11 cellular contexts compared by ENCODE assay signal in genomic region chr2:185279999-185280398, GRCh38.
DNase-seq lines count a peak whose midpoint lies in the region; ATAC-seq, FAIRE-seq and TF ChIP-seq lines count a peak whose summit lies in the region.
"Had no signal": no experiment of that assay in that cellular context is flagged by ENCODE, and none has a peak within 500 bp of the region (broad histone marks: within the 10 kb centered on the region; RNA-seq: fewer than 3 reads in every experiment).

No MANE protein-coding gene starts in this region.

- POLR2A ChIA-PET in HepG2 (lab: Yijun Ruan, JAX), result no interaction called here

- H3K9ac ChIP-seq in adipocyte (ENCODE audit: low read length) (no peak overlapping the region), HepG2 (ENCODE audit: insufficient read depth, low read depth, low read length) (no peak overlapping the region)

- TF ChIP-seq CTCF in GM12864 (IDR thresholded peaks at IDR 0.05; ENCODE audit: low read depth, low read length, missing control alignments), result peak; percentile 33
- peak; percentile 44 for TF ChIP-seq CTCF in HepG2 (CRISPR knock-in tag; IDR thresholded peaks at IDR 0.05)

- intact Hi-C loops in HepG2 (cut with micrococcal nuclease; ENCODE audit: unreplicated experiment), result loop anchor here (1.0 kb wide), 1 partner anchor 72 kb away; no protein-coding TSS in a partner anchor

- H3K27me3 ChIP-seq in adipocyte (replicated peaks; ENCODE audit: control insufficient read depth, insufficient read depth, low read length), result no peaks in the 10 kb centered on the region
- no peaks in the 10 kb centered on the region for H3K27me3 ChIP-seq in HepG2 (ENCODE audit: control insufficient read depth in 1 of 2, insufficient read depth in 2 of 2, low read length in 2 of 2)

- H3K4me2 ChIP-seq in HepG2 (ENCODE audit: low read depth, low read length), result no peak overlapping the region

- in situ Hi-C loops in HepG2 (cut with HindIII; ENCODE audit: extremely low pct_ligation_motif_present, low pct_unique_long_range_greater_than_20kb), result loop anchor here (25.0 kb wide), 1 partner anchor 1182 kb away; no protein-coding TSS in a partner anchor

- TF ChIP-seq RAD21 in HepG2 (CRISPR knock-in tag; IDR thresholded peaks at IDR 0.05), result no peak

- no peak for DNase-seq in GM12864 (ENCODE audit: low read depth)
- DNase-seq in adipocyte (ENCODE audit: low read depth), result peak; percentile 64
- peak; percentile 16 for DNase-seq in HepG2 (ENCODE audit: low spot score)
- no peak for DNase-seq in NCI-H2029 (lab: John Stamatoyannopoulos, UW)
- DNase-seq in NCI-H1930 (lab: John Stamatoyannopoulos, UW), result no peak
- no peak for DNase-seq in activated CD4-positive, CD25-positive, alpha-beta regulatory T cell (lab: John Stamatoyannopoulos, UW)
- DNase-seq: activated naive CD4-positive, alpha-beta T cell treated with anti-CD3 and anti-CD28 coated beads, Interleukin-2, amount 50 U/mL, for 16 hours; NCI-H774 had no signal

- H3K79me2 ChIP-seq in HepG2 (ENCODE audit: insufficient read depth, low read length), result no peaks in the 10 kb centered on the region

- ATAC-seq in HG03432 (IDR thresholded peaks at IDR 0.05; ENCODE audit: unreplicated experiment) (peak; percentile 52), HepG2 (0 out of 3 replicates have a peak, but pooled peaks have one; percentile 33), HG03135 (IDR thresholded peaks at IDR 0.05; ENCODE audit: unreplicated experiment) (no peak)
- ATAC-seq: stimulated activated memory B cell treated with anti-CD40 and anti-IgM and Interleukin-4, amounts not matched to agents 10 μg/mL and 1 μg/mL and 100 μg/mL, for 72 hours had no signal

- no TSS peak for BruUV-seq in HepG2 (replicated peaks; lab: Mats Ljungman, UMichigan)

- CTCF ChIA-PET in HepG2 (lab: Yijun Ruan, JAX; ENCODE audit: low intra/inter-chr PET ratio, low total read pairs), result interaction anchor here (3.1 kb wide), 1 partner anchor 72 kb away, joined by 24 read pairs; no protein-coding TSS in a partner anchor

- no peak for TF ChIP-seq POLR2A in HepG2 (IDR thresholded peaks at IDR 0.05; ENCODE audit: insufficient read depth in 1 of 2, low read depth in 2 of 2, low read length in 2 of 2)

- FAIRE-seq in HepG2 (lab: Jason Lieb, UNC), result peak; percentile 48

- H3K27ac ChIP-seq in HepG2 (ENCODE audit: extremely low read length, insufficient read depth, low read length), result no peak overlapping the region

- H4K20me1 ChIP-seq in HepG2 (ENCODE audit: insufficient read depth, low read length), result no peaks in the 10 kb centered on the region

- TF ChIP-seq EP300 in HepG2 (IDR thresholded peaks at IDR 0.05; ENCODE audit: low read depth in 2 of 2, low read length in 2 of 2) (no peak), HepG2 (CRISPR knock-in tag; IDR thresholded peaks at IDR 0.05; ENCODE audit: borderline replicate concordance) (no peak)

- H3K9me3 ChIP-seq in adipocyte (ENCODE audit: control insufficient read depth, low read length) (no peaks in the 10 kb centered on the region), HepG2 (ENCODE audit: low read length) (no peaks in the 10 kb centered on the region)

- H3K4me1 ChIP-seq in adipocyte (ENCODE audit: control insufficient read depth, insufficient read depth, low read length) (no peaks in the 10 kb centered on the region), HepG2 (ENCODE audit: insufficient read depth, low read length) (no peaks in the 10 kb centered on the region)

- H2AFZ ChIP-seq in HepG2 (ENCODE audit: low read length), result no peak overlapping the region

- H3K36me3 ChIP-seq in adipocyte (ENCODE audit: control insufficient read depth, insufficient read depth, low read length, severe bottlenecking) (no peaks in the 10 kb centered on the region), HepG2 (replicated peaks in 1 of 2; ENCODE audit: control insufficient read depth in 1 of 2, insufficient read depth in 2 of 2, low read length in 2 of 2) (no peaks in the 10 kb centered on the region)

- H3K4me3 ChIP-seq in GM12864 (ENCODE audit: low read depth, low read length) (no peak overlapping the region), adipocyte (ENCODE audit: low read length) (no peak overlapping the region), HepG2 (replicated peaks in 1 of 3; ENCODE audit: insufficient read depth in 1 of 3, low read depth in 2 of 3, low read length in 3 of 3) (no peak overlapping the region)

TF ChIP-seq in HepG2, 621 proteins besides CTCF, POLR2A, EP300 and RAD21:
- TF ChIP-seq STAG1 (CRISPR knock-in tag; IDR thresholded peaks at IDR 0.05) (peak; percentile 49), MIXL1 (CRISPR knock-in tag; IDR thresholded peaks at IDR 0.05) (0 out of 2 replicates have a peak, but pooled peaks have one; percentile 17), SMC3 (IDR thresholded peaks at IDR 0.05; ENCODE audit: low read length) (peak; percentile 28; the same call in 1 of the 2 replicates), NR1H2 (CRISPR knock-in tag; IDR thresholded peaks at IDR 0.05; ENCODE audit: borderline replicate concordance, low read depth) (no peak), ZNF766 (CRISPR knock-in tag; IDR thresholded peaks at IDR 0.05; ENCODE audit: borderline replicate concordance) (no peak)

Comparison
In these comparisons a context has a peak if more than half of its experiments do, and no peak if none do; other contexts are left out.
1. DNase-seq: peak in adipocyte (single experiment) and HepG2 (single experiment); none in GM12864 (single experiment), NCI-H2029 (single experiment), NCI-H1930 (0 of 2) and activated CD4-positive, CD25-positive, alpha-beta regulatory T cell (0 of 4).